In the genomic region with DNA sequence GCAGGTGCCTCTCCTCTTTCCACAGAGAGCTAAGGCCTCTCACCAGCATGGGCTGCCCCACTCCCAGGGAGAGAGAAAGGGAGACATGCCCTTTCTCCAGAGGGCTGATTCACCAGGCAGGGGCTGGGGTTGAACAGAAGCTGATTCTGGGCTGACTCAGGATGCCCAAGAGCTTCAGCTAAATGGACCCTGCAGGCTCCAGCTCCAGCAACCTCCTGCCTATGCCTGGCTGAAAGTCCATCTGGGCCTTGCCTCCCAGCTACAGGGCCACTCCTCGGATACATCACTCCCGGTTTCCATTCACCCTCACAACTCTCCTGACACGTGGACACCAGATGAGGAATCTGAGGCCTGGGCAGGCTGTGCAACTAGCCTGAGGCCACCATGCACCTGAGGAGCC, we compare ENCODE assay signal across 19 cellular contexts.
DNase-seq lines count a peak whose midpoint lies in the region; ATAC-seq, FAIRE-seq and TF ChIP-seq lines count a peak whose summit lies in the region.
"Had no signal": no experiment of that assay in that cellular context is flagged by ENCODE, and none has a peak within 500 bp of the region (broad histone marks: within the 10 kb centered on the region; RNA-seq: fewer than 3 reads in every experiment).

No MANE protein-coding gene starts in this region.

- ATAC-seq in HG02840 (IDR thresholded peaks at IDR 0.05; ENCODE audit: low FRiP score, unreplicated experiment) = no peak
- ATAC-seq: GM23338 had no signal

- H3K27ac ChIP-seq in astrocyte (ENCODE audit: low read depth, low read length) (no peak overlapping the region), neuronal stem cell (replicated peaks; ENCODE audit: low read length) (no peak overlapping the region)
- H3K27ac ChIP-seq: SJSA1 had no signal

- no peak overlapping the region for H3K4me3 ChIP-seq in astrocyte (ENCODE audit: insufficient read depth, low read depth, low read length)
- H3K4me3 ChIP-seq in neuronal stem cell (ENCODE audit: low read length in 2 of 2) = no peak overlapping the region
- no peak overlapping the region for H3K4me3 ChIP-seq in Caco-2 (ENCODE audit: low read depth, low read length)
- H3K4me3 ChIP-seq: GM23338, SJSA1 had no signal

- H3K4me1 ChIP-seq in astrocyte (ENCODE audit: insufficient read depth, low read length) = peaks cover 12% of the 10 kb centered on the region
- H3K4me1 ChIP-seq in neuronal stem cell (ENCODE audit: control insufficient read depth in 2 of 2, insufficient read depth in 1 of 2, low read depth in 1 of 2, low read length in 2 of 2) = peaks cover 0 to 10% of the 10 kb centered on the region in 2 donors
- H3K4me1 ChIP-seq in Caco-2 = no peaks in the 10 kb centered on the region

- H3K9ac ChIP-seq in astrocyte (ENCODE audit: low read length) = no peak overlapping the region
- no peak overlapping the region for H3K9ac ChIP-seq in neuronal stem cell (ENCODE audit: low read depth, low read length, poor library complexity)

- POLR2A ChIA-PET in Caco-2 (lab: Charles Lee) = no interaction called here

- no peak overlapping the region for H2BK12ac ChIP-seq in neuronal stem cell (ENCODE audit: low read length)

- no peak for FAIRE-seq in astrocyte (lab: Jason Lieb, UNC)
- FAIRE-seq: G401.6, GM12891, GM18507 had no signal

- H4K20me1 ChIP-seq in astrocyte (ENCODE audit: insufficient read depth, low read length) = no peaks in the 10 kb centered on the region

- no peak overlapping the region for H3K18ac ChIP-seq in neuronal stem cell (ENCODE audit: low read length)

- DNase-seq in EH (ENCODE audit: low read depth) (peak; percentile 55), HS-5 (ENCODE audit: low read depth) (peak; percentile 6), astrocyte (ENCODE audit: low read depth) (peak; percentile 5), neuronal stem cell (ENCODE audit: low spot score) (no peak), Caco-2 (no peak), NCI-H526 (lab: John Stamatoyannopoulos, UW) (no peak)
- DNase-seq: COR-L47, IMR-90, Karpas-422, NCI-H1105, NCI-H1930, NCI-H446 treated with DMSO at 0.1 percent for 48 hours, NCI-H774 had no signal

- intact Hi-C loops in Caco-2 (cut with micrococcal nuclease; ENCODE audit: unreplicated experiment) = no loop called here

- H4K8ac ChIP-seq in neuronal stem cell (ENCODE audit: low read depth, low read length) = no peak overlapping the region

- H3K79me1 ChIP-seq in neuronal stem cell (ENCODE audit: low read depth, low read length) = no peaks in the 10 kb centered on the region

- H3K27me3 Mint-ChIP-seq in astrocyte (ENCODE audit: low read depth, unreplicated experiment) = peaks cover 48% of the 10 kb centered on the region
- H3K27me3 Mint-ChIP-seq in Caco-2 (ENCODE audit: insufficient read depth, unreplicated experiment) = peaks cover 15% of the 10 kb centered on the region

- H3K9me3 Mint-ChIP-seq in astrocyte (ENCODE audit: unreplicated experiment) (peaks cover 5% of the 10 kb centered on the region), Caco-2 (ENCODE audit: unreplicated experiment) (no peaks in the 10 kb centered on the region)
- H3K9me3 Mint-ChIP-seq: GM23338 had no signal

- H4K91ac ChIP-seq in neuronal stem cell (ENCODE audit: low read depth, low read length, poor library complexity) = no peak overlapping the region

- no peak overlapping the region for H2AFZ ChIP-seq in astrocyte (ENCODE audit: low read depth, low read length)
- no peak overlapping the region for H2AFZ ChIP-seq in neuronal stem cell (ENCODE audit: low read length)
- H2AFZ ChIP-seq: GM23338 had no signal

- peaks cover 4% of the 10 kb centered on the region for H3K4me1 Mint-ChIP-seq in astrocyte (ENCODE audit: low read depth, unreplicated experiment)
- H3K4me1 Mint-ChIP-seq in Caco-2 (ENCODE audit: low read depth, unreplicated experiment) = no peaks in the 10 kb centered on the region
- H3K4me1 Mint-ChIP-seq: GM23338 had no signal

- H2BK120ac ChIP-seq in neuronal stem cell (ENCODE audit: low read depth, low read length) = no peak overlapping the region

- BruUV-seq in Caco-2 (replicated peaks; lab: Mats Ljungman, UMichigan) = no TSS peak

- CTCF ChIA-PET in Caco-2 (lab: Charles Lee) = no interaction called here

- peak overlapping the region; percentile 69 for H3K23ac ChIP-seq in neuronal stem cell (ENCODE audit: low read depth, low read length, poor library complexity)

- no peak overlapping the region for H3K4ac ChIP-seq in neuronal stem cell (ENCODE audit: low read length)

- no peaks in the 10 kb centered on the region for H3K36me3 Mint-ChIP-seq in astrocyte (ENCODE audit: low read depth, unreplicated experiment)
- no peaks in the 10 kb centered on the region for H3K36me3 Mint-ChIP-seq in Caco-2 (ENCODE audit: insufficient read depth, unreplicated experiment)

- WGBS in neuronal stem cell (ENCODE audit: extremely low coverage in 2 of 2, insufficient read length in 2 of 2, insufficient replicate concordance in 1 of 2), 2 donors = no CpG with 5 or more reads among the region's 3 CpGs

- H3K79me2 ChIP-seq in astrocyte (ENCODE audit: insufficient read depth, low read length) = no peaks in the 10 kb centered on the region

- H2AK5ac ChIP-seq in neuronal stem cell (ENCODE audit: low read depth, low read length) = no peak overlapping the region

- H3K27ac Mint-ChIP-seq in astrocyte (ENCODE audit: unreplicated experiment) = no peak overlapping the region
- H3K27ac Mint-ChIP-seq in Caco-2 (ENCODE audit: unreplicated experiment) = no peak overlapping the region
- H3K27ac Mint-ChIP-seq: GM23338 had no signal

- H2BK15ac ChIP-seq in neuronal stem cell (ENCODE audit: low read length) = no peak overlapping the region

- H3K4me2 ChIP-seq in astrocyte (ENCODE audit: low read length) = no peak overlapping the region
- no peak overlapping the region for H3K4me2 ChIP-seq in neuronal stem cell (ENCODE audit: insufficient read depth, low read length, poor library complexity, severe bottlenecking)
- H3K4me2 ChIP-seq: GM23338 had no signal

- no peak overlapping the region for H2BK5ac ChIP-seq in neuronal stem cell (ENCODE audit: low read length)

- no peaks in the 10 kb centered on the region for H3K9me3 ChIP-seq in astrocyte (ENCODE audit: insufficient read depth, low read depth, low read length)
- H3K9me3 ChIP-seq in neuronal stem cell (replicated peaks in 1 of 2; ENCODE audit: control insufficient read depth in 2 of 2, insufficient read depth in 1 of 2, low read depth in 1 of 2, low read length in 2 of 2) = peaks cover 0 to 3% of the 10 kb centered on the region in 2 donors
- H3K9me3 ChIP-seq in Caco-2 = no peaks in the 10 kb centered on the region
- H3K9me3 ChIP-seq: SJSA1 had no signal

- H3K14ac ChIP-seq in neuronal stem cell (ENCODE audit: low read length) = no peak overlapping the region

- no peaks in the 10 kb centered on the region for H3K27me3 ChIP-seq in astrocyte (ENCODE audit: insufficient read depth, low read length)
- H3K27me3 ChIP-seq in neuronal stem cell (ENCODE audit: control insufficient read depth in 3 of 3, insufficient read depth in 3 of 3, low read depth in 1 of 3, low read length in 3 of 3) = peaks cover 0 to 10% (median 0%) of the 10 kb centered on the region in 3 experiments
- H3K27me3 ChIP-seq in Caco-2 (replicated peaks; ENCODE audit: control insufficient read depth, insufficient read depth, low read length) = 0 out of 2 replicates have a peak, but pooled peaks cover 4% of the 10 kb centered on the region
- H3K27me3 ChIP-seq: SJSA1 had no signal

- TF ChIP-seq CTCF in astrocyte (IDR thresholded peaks at IDR 0.05; ENCODE audit: insufficient read depth, low read depth, low read length) (no peak), Caco-2 (IDR thresholded peaks at IDR 0.05; ENCODE audit: insufficient read depth in 1 of 2, low read depth in 1 of 2, low read length in 1 of 2, severe bottlenecking in 1 of 2, unreplicated experiment in 1 of 2) (no peak)

- H3K4me3 Mint-ChIP-seq in astrocyte (ENCODE audit: unreplicated experiment) (no peak overlapping the region), Caco-2 (ENCODE audit: unreplicated experiment) (no peak overlapping the region)
- H3K4me3 Mint-ChIP-seq: GM23338 had no signal

- H3K36me3 ChIP-seq in astrocyte (ENCODE audit: insufficient read depth, low read length) = no peaks in the 10 kb centered on the region
- no peaks in the 10 kb centered on the region for H3K36me3 ChIP-seq in neuronal stem cell (replicated peaks in 1 of 2; ENCODE audit: control insufficient read depth in 2 of 2, insufficient read depth in 2 of 2, low read length in 2 of 2)
- H3K36me3 ChIP-seq in Caco-2 (ENCODE audit: control insufficient read depth, insufficient read depth, low read length) = no peaks in the 10 kb centered on the region
- H3K36me3 ChIP-seq: SJSA1 had no signal

Comparison
In these comparisons a context has a peak if more than half of its experiments do, and no peak if none do; other contexts are left out.
1. DNase-seq: peak in EH (single experiment), HS-5 (single experiment) and astrocyte (single experiment); none in neuronal stem cell (single experiment), Caco-2 (0 of 2) and NCI-H526 (0 of 2).